Comparison of ENCODE assay signal across 20 cellular contexts in genomic region chr4:147678121-147678520, GRCh38. TPM values are rescaled to one million over a fixed set of nuclear protein-coding genes. Genes with fewer than 3 reads are reported as not detected.
DNase-seq lines count a peak whose midpoint lies in the region; ATAC-seq and TF ChIP-seq lines count a peak whose summit lies in the region.
"Had no signal": no experiment of that assay in that cellular context is flagged by ENCODE, and none has a peak within 500 bp of the region (broad histone marks: within the 10 kb centered on the region; RNA-seq: fewer than 3 reads in every experiment).

No MANE protein-coding gene starts in this region.

- H3K9me3 ChIP-seq in A673 (ENCODE audit: low read depth, low read length, poor library complexity, severe bottlenecking) (no peaks in the 10 kb centered on the region), T-helper 17 cell (ENCODE audit: control insufficient read depth, low read length, poor library complexity, severe bottlenecking) (no peaks in the 10 kb centered on the region), fibroblast of lung (ENCODE audit: control insufficient read depth, insufficient read depth, low read depth, low read length) (no peaks in the 10 kb centered on the region), left ventricle myocardium inferior (replicated peaks) (no peaks in the 10 kb centered on the region), OCI-LY7 (ENCODE audit: low read length) (no peaks in the 10 kb centered on the region)
- H3K9me3 ChIP-seq: Peyer's patch had no signal

- H3K36me3 ChIP-seq in A673 (ENCODE audit: insufficient read depth, low read length, poor library complexity, severe bottlenecking): no peaks in the 10 kb centered on the region
- H3K36me3 ChIP-seq in fibroblast of lung (ENCODE audit: control insufficient read depth, insufficient read depth, low read length): no peaks in the 10 kb centered on the region
- peaks cover 7% of the 10 kb centered on the region for H3K36me3 ChIP-seq in left ventricle myocardium inferior
- peaks cover 55% of the 10 kb centered on the region for H3K36me3 ChIP-seq in OCI-LY7 (ENCODE audit: insufficient read depth, low read length)

- H3K9ac ChIP-seq in fibroblast of lung (ENCODE audit: insufficient read depth, low read length): no peak overlapping the region

- no peaks in the 10 kb centered on the region for H3K9me2 ChIP-seq in OCI-LY7 (ENCODE audit: insufficient read depth, low read length)

- H3K4me3 Mint-ChIP-seq in T-helper 17 cell: no peak overlapping the region

- H3K27me3 Mint-ChIP-seq in T-helper 17 cell: no peaks in the 10 kb centered on the region

- H3K4me1 Mint-ChIP-seq in T-helper 17 cell: peaks cover 17% of the 10 kb centered on the region

- no TSS peak for BruUV-seq in A673 (replicated peaks; lab: Mats Ljungman, UMichigan)
- no TSS peak for BruUV-seq in OCI-LY7 (replicated peaks; lab: Mats Ljungman, UMichigan)

- intact Hi-C loops in A673 (cut with micrococcal nuclease; ENCODE audit: unreplicated experiment): no loop called here
- intact Hi-C loops in left ventricle myocardium inferior (cut with micrococcal nuclease): no loop called here
- intact Hi-C loops in OCI-LY7 (cut with micrococcal nuclease; ENCODE audit: unreplicated experiment): no loop called here

- H3K79me2 ChIP-seq in fibroblast of lung (ENCODE audit: control insufficient read depth, insufficient read depth, low read length) (peaks cover 11% of the 10 kb centered on the region), OCI-LY7 (ENCODE audit: insufficient read depth, low read depth, low read length) (peaks cover 25% of the 10 kb centered on the region; the same call in 1 of the 2 replicates)

- peak overlapping the region; percentile 32 for H3K4me2 ChIP-seq in fibroblast of lung (ENCODE audit: extremely low read depth, insufficient read depth, low read length)
- no peak overlapping the region for H3K4me2 ChIP-seq in OCI-LY7 (ENCODE audit: low read length)

- TF ChIP-seq CTCF in A673 (conservative IDR thresholded peaks at IDR 0.05; ENCODE audit: low read depth, low read length): no peak
- no peak for TF ChIP-seq CTCF in fibroblast of lung (conservative IDR thresholded peaks at IDR 0.05 in 1 of 2, IDR thresholded peaks at IDR 0.05 in 1 of 2; ENCODE audit: low read depth in 1 of 2, low read length in 2 of 2)
- no peak for TF ChIP-seq CTCF in left ventricle myocardium inferior (IDR thresholded peaks at IDR 0.05; ENCODE audit: borderline replicate concordance)
- TF ChIP-seq CTCF in OCI-LY7 (conservative IDR thresholded peaks at IDR 0.05; ENCODE audit: low read length): no peak

- no peaks in the 10 kb centered on the region for H4K20me1 ChIP-seq in fibroblast of lung (ENCODE audit: control insufficient read depth, extremely low read depth, insufficient read depth, low read length)
- H4K20me1 ChIP-seq in OCI-LY7 (ENCODE audit: insufficient read depth, low read length): peaks cover 9% of the 10 kb centered on the region; the same call in 1 of the 2 replicates

- no peaks in the 10 kb centered on the region for H3K27me3 ChIP-seq in A673 (replicated peaks; ENCODE audit: insufficient read depth, low read depth, low read length, poor library complexity)
- H3K27me3 ChIP-seq in fibroblast of lung (ENCODE audit: control insufficient read depth, insufficient read depth, low read length): no peaks in the 10 kb centered on the region
- no peaks in the 10 kb centered on the region for H3K27me3 ChIP-seq in left ventricle myocardium inferior (ENCODE audit: low read depth)
- H3K27me3 ChIP-seq: Peyer's patch had no signal

- DNase-seq in A673 (ENCODE audit: low spot score) (peak; percentile 82), T-helper 17 cell (no peak), fibroblast of lung (ENCODE audit: low read depth in 2 of 2) (peak in 1 of 2 donors; percentile 44), renal cortical epithelial cell (ENCODE audit: low read depth) (peak; percentile 33), left ventricle myocardium inferior (no peak), OCI-LY7 (ENCODE audit: low spot score) (no peak), NCI-H226 (no peak)
- DNase-seq: 8988T; GDM1; MM.1S; NCI-H1048; NCI-H1436; NCI-H1930; NCI-H510A; NCI-H748 treated with DMSO at 0.1 percent for 48 hours; NK-92 treated with Interleukin-12 subunit alpha and Interleukin-12 subunit beta, amount 100 ng/mL, for 24 hours; Peyer's patch had no signal

- CTCF ChIA-PET in A673 (lab: Charles Lee) (no interaction called here), OCI-LY7 (lab: Charles Lee; ENCODE audit: unreplicated experiment) (no interaction called here)

- H3K4me3 ChIP-seq in A673 (ENCODE audit: low read depth, low read length, poor library complexity, severe bottlenecking) (no peak overlapping the region), fibroblast of lung (replicated peaks in 1 of 4; ENCODE audit: control extremely low read depth in 1 of 4, insufficient read depth in 1 of 4, low read depth in 3 of 4, low read length in 4 of 4) (no peak overlapping the region), left ventricle myocardium inferior (no peak overlapping the region), OCI-LY7 (ENCODE audit: low read depth, low read length, poor library complexity, severe bottlenecking) (no peak overlapping the region)
- H3K4me3 ChIP-seq: K562, Peyer's patch had no signal

- H3K4me1 ChIP-seq in A673 (ENCODE audit: insufficient read depth, low read length, poor library complexity, severe bottlenecking) (peaks cover 23% of the 10 kb centered on the region), fibroblast of lung (ENCODE audit: control insufficient read depth, extremely low read depth, insufficient read depth, low read length) (peaks cover 9% of the 10 kb centered on the region), left ventricle myocardium inferior (peaks cover 28% of the 10 kb centered on the region), OCI-LY7 (ENCODE audit: insufficient read depth, low read length, poor library complexity, severe bottlenecking) (peaks cover 8% of the 10 kb centered on the region)

- POLR2A ChIA-PET in A673 (lab: Charles Lee; ENCODE audit: low non-redundant PET): no interaction called here
- POLR2A ChIA-PET in OCI-LY7 (lab: Charles Lee): no interaction called here

- H3K27ac ChIP-seq in A673 (ENCODE audit: low read depth, low read length, poor library complexity, severe bottlenecking): peak overlapping the region; percentile 71
- no peak overlapping the region for H3K27ac ChIP-seq in fibroblast of lung (ENCODE audit: insufficient read depth, low read length)
- no peak overlapping the region for H3K27ac ChIP-seq in left ventricle myocardium inferior (replicated peaks)
- no peak overlapping the region for H3K27ac ChIP-seq in OCI-LY7 (ENCODE audit: low read depth, low read length, poor library complexity, severe bottlenecking)
- H3K27ac ChIP-seq: C4-2B, Peyer's patch had no signal

- H3K27ac Mint-ChIP-seq in T-helper 17 cell: peak overlapping the region; percentile 32

- no peaks in the 10 kb centered on the region for H3K36me3 Mint-ChIP-seq in T-helper 17 cell (ENCODE audit: low read depth)

- ATAC-seq in T-helper 17 cell: no peak
- ATAC-seq: HCT116, K562 had no signal

- no peak overlapping the region for H2AFZ ChIP-seq in fibroblast of lung (ENCODE audit: low read length)
- H2AFZ ChIP-seq in OCI-LY7 (ENCODE audit: low read length): no peak overlapping the region

RNA-seq across cellular contexts. Expression of gene PRMT9, which starts 5.8 kb away (rescaled TPM):
- total RNA-seq in A673 (2021) (11.2 and 13.1 TPM in 2 replicates), T-helper 17 cell (10 to 100 TPM; 13.9 to 21.3 TPM), fibroblast of lung (10.3 and 14.4 TPM in 2 replicates), renal cortical epithelial cell (13.0 and 15.2 TPM in 2 replicates), left ventricle myocardium inferior (5.0 TPM), OCI-LY7 (2022) (13.1 and 13.9 TPM in 2 replicates)
- 6.2 and 8.8 TPM in 2 replicates for polyA plus RNA-seq in fibroblast of lung
- polyA plus RNA-seq in fibroblast of lung (2012): 4.8 and 6.2 TPM in 2 replicates
- polyA minus RNA-seq in fibroblast of lung (ENCODE audit: low replicate concordance): 2.3 and 3.5 TPM in 2 replicates
- total RNA-seq in OCI-LY7 (2014; rRNA removed; shearing (Covaris generic)): 12.1 and 13.1 TPM in 2 replicates

RNA-seq across cellular contexts. Expression of gene ARHGAP10, which starts 53.8 kb away (rescaled TPM):
- 4.3 and 4.8 TPM in 2 replicates for total RNA-seq in A673 (2021)
- total RNA-seq in T-helper 17 cell: 10 to 100 TPM; 14.6 to 23.3 TPM
- 29.5 and 35.8 TPM in 2 replicates for total RNA-seq in fibroblast of lung
- polyA plus RNA-seq in fibroblast of lung: 21.6 and 32.0 TPM in 2 replicates
- polyA plus RNA-seq in fibroblast of lung (2012): 21.5 and 31.9 TPM in 2 replicates
- polyA minus RNA-seq in fibroblast of lung (ENCODE audit: low replicate concordance): 33.8 and 42.5 TPM in 2 replicates
- 17.5 and 18.3 TPM in 2 replicates for total RNA-seq in renal cortical epithelial cell
- 59.7 TPM for total RNA-seq in left ventricle myocardium inferior
- total RNA-seq in OCI-LY7 (2014; rRNA removed; shearing (Covaris generic)): 0.23 TPM in 1 of 2 replicates, not detected in the other
- total RNA-seq in OCI-LY7 (2022): 0.11 and 0.24 TPM in 2 replicates

Comparison
In these comparisons a context has a peak if more than half of its experiments do, and no peak if none do; other contexts are left out.
1. DNase-seq: peak in A673 (single experiment) and renal cortical epithelial cell (single experiment); none in T-helper 17 cell (0 of 3), left ventricle myocardium inferior (single experiment), OCI-LY7 (single experiment) and NCI-H226 (single experiment).